ENCODE assay signal across 11 cellular contexts in the genomic region with DNA sequence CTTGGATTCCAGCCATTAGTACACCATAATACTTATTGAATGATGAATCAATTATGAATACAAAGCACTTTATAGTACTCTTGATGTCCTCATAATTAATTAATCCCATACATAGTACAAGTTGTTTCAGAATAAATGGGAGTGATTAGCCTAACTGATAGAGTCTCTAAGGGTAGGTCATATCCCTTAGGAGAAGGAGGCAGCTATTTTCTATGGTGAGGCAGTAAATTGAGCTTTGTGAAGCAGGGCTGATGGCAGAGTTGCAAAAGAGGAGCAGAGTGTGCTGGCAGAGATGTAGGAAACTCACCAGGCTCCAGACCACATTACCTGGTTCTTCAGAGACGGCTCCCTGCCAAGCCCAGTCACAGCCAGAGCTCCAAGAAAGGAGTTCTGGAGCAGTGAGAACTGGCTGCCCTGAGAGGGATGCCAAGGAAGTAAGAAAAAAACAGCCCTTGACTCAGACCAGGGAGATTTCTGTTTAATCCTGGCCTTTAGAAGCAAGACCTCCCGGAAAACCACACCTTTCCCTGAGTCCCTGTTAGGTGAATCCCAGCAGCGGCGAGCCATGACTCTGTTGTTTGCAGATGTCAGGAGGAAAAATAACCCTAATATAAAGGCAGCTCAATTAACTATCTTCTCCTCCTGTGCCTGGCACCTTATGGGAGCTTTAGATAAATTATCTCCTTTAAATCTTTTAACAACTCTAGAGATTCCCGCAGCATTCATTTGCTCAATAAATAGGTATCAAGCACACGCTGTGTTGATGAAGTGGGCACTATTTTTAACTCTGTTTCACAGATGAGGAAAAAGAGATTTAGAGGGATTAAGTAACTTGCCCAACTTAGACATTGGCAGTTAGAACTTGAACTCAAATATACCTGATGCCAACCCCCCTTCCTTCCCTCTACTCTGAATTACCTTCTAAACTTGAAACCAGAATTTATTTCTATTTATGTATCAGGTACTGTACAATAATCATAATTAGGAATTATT.
A peak's percentile ranks its signal among the peaks of the same experiment; 100 is the strongest.
DNase-seq lines count a peak whose midpoint lies in the region; ATAC-seq, FAIRE-seq and TF ChIP-seq lines count a peak whose summit lies in the region.
"Had no signal": no experiment of that assay in that cellular context is flagged by ENCODE, and none has a peak within 500 bp of the region (broad histone marks: within the 10 kb centered on the region; RNA-seq: fewer than 3 reads in every experiment).

No MANE protein-coding gene starts in this region.

- peak overlapping the region; percentile 43 for H2AFZ ChIP-seq in keratinocyte (ENCODE audit: control insufficient read depth, low read length)

- ATAC-seq in thoracic aorta (ENCODE audit: insufficient number of reproducible peaks, low FRiP score, low read depth) (peak; percentile 97), HG03159 (IDR thresholded peaks at IDR 0.05; ENCODE audit: unreplicated experiment) (no peak)
- ATAC-seq: activated naive CD8-positive, alpha-beta T cell treated with anti-CD3 and anti-CD28 coated beads, Interleukin-2, amount 50 U/mL, for 24 hours had no signal

- peak overlapping the region; percentile 35 for H3K4me2 ChIP-seq in keratinocyte (ENCODE audit: control insufficient read depth, extremely low read depth, insufficient read depth, low read depth, low read length)

- H3K36me3 ChIP-seq in keratinocyte (ENCODE audit: control insufficient read depth in 2 of 2, extremely low read depth in 1 of 2, insufficient read depth in 2 of 2, low read length in 2 of 2) (no peaks in the 10 kb centered on the region), thoracic aorta (no peaks in the 10 kb centered on the region)
- no peaks in the 10 kb centered on the region for H3K36me3 ChIP-seq in effector memory CD4-positive, alpha-beta T cell (ENCODE audit: control insufficient read depth, insufficient read depth, low read length)

- peaks cover 22% of the 10 kb centered on the region for H3K4me1 ChIP-seq in keratinocyte (ENCODE audit: control insufficient read depth, extremely low read depth, insufficient read depth, low read length)
- peaks cover 14 to 22% of the 10 kb centered on the region in 2 donors for H3K4me1 ChIP-seq in thoracic aorta (ENCODE audit: control insufficient read depth in 1 of 2, low read depth in 2 of 2)
- H3K4me1 ChIP-seq in effector memory CD4-positive, alpha-beta T cell (ENCODE audit: control insufficient read depth, insufficient read depth, low read length, poor library complexity, severe bottlenecking): no peaks in the 10 kb centered on the region

- H3K9ac ChIP-seq in keratinocyte (ENCODE audit: control insufficient read depth, extremely low read depth, insufficient read depth, low read length): peak overlapping the region; percentile 65

- FAIRE-seq in keratinocyte (lab: Jason Lieb, UNC): peak; percentile 93

- H3K27me3 ChIP-seq in keratinocyte (ENCODE audit: control insufficient read depth, extremely low read depth, insufficient read depth, low read length): no peaks in the 10 kb centered on the region
- H3K27me3 ChIP-seq in thoracic aorta (replicated peaks; ENCODE audit: insufficient read depth): no peaks in the 10 kb centered on the region
- no peaks in the 10 kb centered on the region for H3K27me3 ChIP-seq in effector memory CD4-positive, alpha-beta T cell (replicated peaks; ENCODE audit: control insufficient read depth, insufficient read depth, low read length, poor library complexity, severe bottlenecking)

- H3K4me3 ChIP-seq in keratinocyte (ENCODE audit: control insufficient read depth in 2 of 3, extremely low read depth in 1 of 3, insufficient read depth in 2 of 3, low read depth in 1 of 3, low read length in 3 of 3) (no peak overlapping the region), thoracic aorta (no peak overlapping the region)
- no peak overlapping the region for H3K4me3 ChIP-seq in effector memory CD4-positive, alpha-beta T cell (ENCODE audit: insufficient read depth, low read depth, low read length, poor library complexity, severe bottlenecking)

- H4K20me1 ChIP-seq in keratinocyte (ENCODE audit: control insufficient read depth, extremely low read depth, insufficient read depth, low read length): no peaks in the 10 kb centered on the region

- H3K27ac ChIP-seq in keratinocyte (ENCODE audit: control insufficient read depth, insufficient read depth, low read length): peak overlapping the region; percentile 78
- peak overlapping the region; percentile 74 to 84 for H3K27ac ChIP-seq in thoracic aorta
- H3K27ac ChIP-seq in effector memory CD4-positive, alpha-beta T cell (ENCODE audit: insufficient read depth, low read length, poor library complexity, severe bottlenecking): no peak overlapping the region

- no peak for TF ChIP-seq CTCF in keratinocyte (optimal IDR thresholded peaks at IDR 0.05 in 1 of 3, IDR thresholded peaks at IDR 0.05 in 1 of 3, conservative IDR thresholded peaks at IDR 0.05 in 1 of 3; ENCODE audit: extremely low read depth in 1 of 3, insufficient read depth in 2 of 3, low read length in 3 of 3)
- no peak for TF ChIP-seq CTCF in thoracic aorta (IDR thresholded peaks at IDR 0.05)

- DNase-seq in NCI-H226 (peak; percentile 89), cerebellar nuclear complex (lab: John Stamatoyannopoulos, UW) (peak; percentile 73 to 74), keratinocyte (ENCODE audit: low read depth, low spot score) (no peak), thoracic aorta (ENCODE audit: low spot score) (peak; percentile 37), NCI-H510A treated with DMSO at 0.1 percent for 48 hours (lab: John Stamatoyannopoulos, UW) (no peak)
- no peak for DNase-seq in effector memory CD4-positive, alpha-beta T cell
- DNase-seq: activated naive CD8-positive, alpha-beta T cell treated with anti-CD3 and anti-CD28 coated beads, Interleukin-2, amount 50 U/mL, for 24 hours; H7; immature natural killer cell; NCI-H2029 had no signal

- no peaks in the 10 kb centered on the region for H3K79me2 ChIP-seq in keratinocyte (ENCODE audit: control insufficient read depth, insufficient read depth, low read length)

- H3K9me1 ChIP-seq in keratinocyte (ENCODE audit: control insufficient read depth, extremely low read depth, insufficient read depth, low read length): no peaks in the 10 kb centered on the region

- dilution Hi-C loops in keratinocyte (cut with MboI; ENCODE audit: extremely low pct_ligation_motif_present, low sequenced_read_pairs): no loop called here

- H3K9me3 ChIP-seq in keratinocyte (ENCODE audit: control insufficient read depth, low read depth, low read length): no peaks in the 10 kb centered on the region
- H3K9me3 ChIP-seq in thoracic aorta: no peaks in the 10 kb centered on the region
- no peaks in the 10 kb centered on the region for H3K9me3 ChIP-seq in effector memory CD4-positive, alpha-beta T cell (ENCODE audit: control insufficient read depth, low read length)

Comparison
In these comparisons a context has a peak if more than half of its experiments do, and no peak if none do; other contexts are left out.
1. DNase-seq: peak in NCI-H226 (single experiment), cerebellar nuclear complex (2 of 2) and thoracic aorta (single experiment); none in keratinocyte (single experiment), effector memory CD4-positive, alpha-beta T cell (0 of 3) and NCI-H510A treated with DMSO at 0.1 percent for 48 hours (single experiment).